Comparison of ENCODE assay signal across 2 cellular contexts in genomic region chr2:136530154-136530553, GRCh38.
TF ChIP-seq lines count a peak whose summit lies in the region.

No MANE protein-coding gene starts in this region.

TF ChIP-seq in GM23338, 12 proteins besides CTCF, POLR2A, EP300 and RAD21:
- TF ChIP-seq REST (IDR thresholded peaks at IDR 0.05; ENCODE audit: unreplicated experiment), result peak; percentile 73
- no peak for TF ChIP-seq ZNF114 (CRISPR knock-in tag; IDR thresholded peaks at IDR 0.05)

TF ChIP-seq in GM12878, 131 proteins besides CTCF, POLR2A, EP300 and RAD21 (continued from another document):
- TF ChIP-seq REST (IDR thresholded peaks at IDR 0.05; ENCODE audit: low read depth, low read length), result peak; percentile 69; the same call in 1 of the 2 replicates
- no peak for TF ChIP-seq STAT1 (conservative IDR thresholded peaks at IDR 0.05)
